ENCODE assay signal across 12 cellular contexts in the genomic region with DNA sequence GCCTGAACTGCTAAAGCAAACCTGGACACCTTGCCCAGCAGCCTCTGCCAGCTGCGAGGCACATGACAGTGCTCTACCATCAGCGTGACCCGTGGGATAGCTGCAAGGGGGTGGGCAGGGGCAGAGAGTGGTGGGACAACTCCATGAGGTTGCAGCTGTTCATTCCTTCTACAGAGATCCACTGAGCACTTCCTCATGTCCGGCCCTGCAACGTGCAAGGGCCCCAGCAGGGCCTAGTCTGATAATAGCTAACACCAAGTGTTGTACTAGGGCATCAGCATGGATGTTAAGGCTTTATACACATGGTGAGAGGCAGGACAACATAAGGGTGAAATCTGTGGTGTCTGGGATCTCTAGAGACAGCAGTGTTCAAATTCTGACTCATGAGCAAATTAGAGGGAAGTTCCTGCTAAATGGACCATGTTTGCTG. TPM values are rescaled to one million over a fixed set of nuclear protein-coding genes. Genes with fewer than 3 reads are reported as not detected.
DNase-seq lines count a peak whose midpoint lies in the region; ATAC-seq, FAIRE-seq and TF ChIP-seq lines count a peak whose summit lies in the region.
"Had no signal": no experiment of that assay in that cellular context is flagged by ENCODE, and none has a peak within 500 bp of the region (broad histone marks: within the 10 kb centered on the region; RNA-seq: fewer than 3 reads in every experiment).

No MANE protein-coding gene starts in this region.

- TF ChIP-seq POLR2A in GM12892 (IDR thresholded peaks at IDR 0.05; ENCODE audit: low read depth, low read length) = no peak

- H3K27me3 ChIP-seq in astrocyte (ENCODE audit: insufficient read depth, low read length) = no peaks in the 10 kb centered on the region
- no peaks in the 10 kb centered on the region for H3K27me3 ChIP-seq in osteoblast (ENCODE audit: insufficient read depth, low read length)
- H3K27me3 ChIP-seq: upper lobe of left lung had no signal

- DNase-seq in GM12892 (ENCODE audit: insufficient read length) (no peak), astrocyte (ENCODE audit: low read depth) (peak; percentile 48), osteoblast (ENCODE audit: insufficient read length, low spot score, missing footprints) (no peak), retina (no peak), GM19238 (ENCODE audit: insufficient read length, low spot score) (no peak), KBM-7 (no peak)
- DNase-seq: activated naive CD8-positive, alpha-beta T cell treated with anti-CD3 and anti-CD28 coated beads, Interleukin-2, amount 10 ng/mL, durations not matched to agents 7 days and 5 days; upper lobe of left lung had no signal

- H3K4me2 ChIP-seq in astrocyte (ENCODE audit: low read length) (no peak overlapping the region), osteoblast (ENCODE audit: insufficient read depth, low read length) (no peak overlapping the region)

- H3K27ac ChIP-seq in astrocyte (ENCODE audit: low read depth, low read length) = no peak overlapping the region
- H3K27ac ChIP-seq in osteoblast (ENCODE audit: low read depth, low read length) = peak overlapping the region; percentile 68

- FAIRE-seq in GM12892 (lab: Jason Lieb, UNC) (peak; percentile 9), astrocyte (lab: Jason Lieb, UNC) (no peak)

- no peaks in the 10 kb centered on the region for H3K9me3 Mint-ChIP-seq in astrocyte (ENCODE audit: unreplicated experiment)
- H3K9me3 Mint-ChIP-seq: activated naive CD8-positive, alpha-beta T cell treated with anti-CD3 and anti-CD28 coated beads, Interleukin-2, amount 10 ng/mL, durations not matched to agents 7 days and 5 days had no signal

- H3K4me3 Mint-ChIP-seq in astrocyte (ENCODE audit: unreplicated experiment) = no peak overlapping the region
- H3K4me3 Mint-ChIP-seq: activated naive CD8-positive, alpha-beta T cell treated with anti-CD3 and anti-CD28 coated beads, Interleukin-2, amount 10 ng/mL, durations not matched to agents 7 days and 5 days had no signal

- H3K4me1 ChIP-seq in astrocyte (ENCODE audit: insufficient read depth, low read length) (peaks cover 18% of the 10 kb centered on the region), osteoblast (ENCODE audit: insufficient read depth, low read length) (peaks cover 63% of the 10 kb centered on the region)

- H3K27me3 Mint-ChIP-seq in astrocyte (ENCODE audit: low read depth, unreplicated experiment) = no peaks in the 10 kb centered on the region
- H3K27me3 Mint-ChIP-seq: activated naive CD8-positive, alpha-beta T cell treated with anti-CD3 and anti-CD28 coated beads, Interleukin-2, amount 10 ng/mL, durations not matched to agents 7 days and 5 days had no signal

- H4K20me1 ChIP-seq in astrocyte (ENCODE audit: insufficient read depth, low read length) = no peaks in the 10 kb centered on the region
- no peaks in the 10 kb centered on the region for H4K20me1 ChIP-seq in osteoblast (ENCODE audit: insufficient read depth, low read length)

- no peak overlapping the region for H3K27ac Mint-ChIP-seq in astrocyte (ENCODE audit: unreplicated experiment)
- H3K27ac Mint-ChIP-seq: activated naive CD8-positive, alpha-beta T cell treated with anti-CD3 and anti-CD28 coated beads, Interleukin-2, amount 10 ng/mL, durations not matched to agents 7 days and 5 days had no signal

- in situ Hi-C loops in KBM-7 (cut with MboI; ENCODE audit: low pct_unique_long_range_greater_than_20kb, low sequenced_read_pairs) = no loop called here

- peak; percentile 48 for ATAC-seq in HG02884 (IDR thresholded peaks at IDR 0.05; ENCODE audit: unreplicated experiment)
- no peak for ATAC-seq in HG03159 (IDR thresholded peaks at IDR 0.05; ENCODE audit: unreplicated experiment)
- ATAC-seq: esophagus mucosa had no signal

- H3K79me2 ChIP-seq in astrocyte (ENCODE audit: insufficient read depth, low read length) = peaks cover 13% of the 10 kb centered on the region
- H3K79me2 ChIP-seq in osteoblast (ENCODE audit: insufficient read depth, low read length) = peaks cover 33% of the 10 kb centered on the region

- no peak for TF ChIP-seq CTCF in astrocyte (IDR thresholded peaks at IDR 0.05; ENCODE audit: insufficient read depth, low read depth, low read length)
- no peak for TF ChIP-seq CTCF in osteoblast (IDR thresholded peaks at IDR 0.05; ENCODE audit: extremely low read depth, low read depth, low read length)

- H3K36me3 ChIP-seq in astrocyte (ENCODE audit: insufficient read depth, low read length) (no peaks in the 10 kb centered on the region), osteoblast (ENCODE audit: insufficient read depth, low read length) (no peaks in the 10 kb centered on the region)

- no peaks in the 10 kb centered on the region for H3K36me3 Mint-ChIP-seq in astrocyte (ENCODE audit: low read depth, unreplicated experiment)

- H3K9ac ChIP-seq in astrocyte (ENCODE audit: low read length) = no peak overlapping the region

- H3K4me1 Mint-ChIP-seq in astrocyte (ENCODE audit: low read depth, unreplicated experiment) = peaks cover 43% of the 10 kb centered on the region

- H3K9me3 ChIP-seq in astrocyte (ENCODE audit: insufficient read depth, low read depth, low read length) (no peaks in the 10 kb centered on the region), osteoblast (ENCODE audit: low read depth, low read length) (no peaks in the 10 kb centered on the region)
- H3K9me3 ChIP-seq: upper lobe of left lung had no signal

- no peak overlapping the region for H3K4me3 ChIP-seq in astrocyte (ENCODE audit: insufficient read depth, low read depth, low read length)
- no peak overlapping the region for H3K4me3 ChIP-seq in osteoblast (ENCODE audit: insufficient read depth, low read length)
- H3K4me3 ChIP-seq: lung, upper lobe of left lung had no signal

- no peak overlapping the region for H2AFZ ChIP-seq in astrocyte (ENCODE audit: low read depth, low read length)
- H2AFZ ChIP-seq in osteoblast (ENCODE audit: low read length) = no peak overlapping the region

RNA-seq across cellular contexts. Expression of gene NOD1, which starts 14.3 kb away (rescaled TPM):
- polyA plus RNA-seq in GM12892 (2012; ENCODE audit: missing spikeins) = 5.0 TPM
- total RNA-seq in astrocyte = 9.3 and 9.7 TPM in 2 replicates
- total RNA-seq in osteoblast = 7.6 and 7.7 TPM in 2 replicates

RNA-seq across cellular contexts. Expression of gene GGCT, which starts 40.4 kb away (rescaled TPM):
- polyA plus RNA-seq in GM12892 (2012; ENCODE audit: missing spikeins) = 81.7 TPM
- 27.7 and 29.6 TPM in 2 replicates for total RNA-seq in astrocyte
- 24.2 and 26.8 TPM in 2 replicates for total RNA-seq in osteoblast
